12 cellular contexts compared by ENCODE assay signal in genomic region chr3:14602006-14602803, GRCh38. TPM values are rescaled to one million over a fixed set of nuclear protein-coding genes. Genes with fewer than 3 reads are reported as not detected.
DNase-seq lines count a peak whose midpoint lies in the region; TF ChIP-seq lines count a peak whose summit lies in the region.
"Had no signal": no experiment of that assay in that cellular context is flagged by ENCODE, and none has a peak within 500 bp of the region (broad histone marks: within the 10 kb centered on the region; RNA-seq: fewer than 3 reads in every experiment).

No MANE protein-coding gene starts in this region.

- H3K27ac ChIP-seq in SK-N-SH (ENCODE audit: low read depth in 2 of 2, low read length in 1 of 2) (no peak overlapping the region), skeletal muscle tissue (ENCODE audit: low read depth, low read length) (no peak overlapping the region)
- H3K27ac ChIP-seq: epithelial cell of prostate had no signal

- no peaks in the 10 kb centered on the region for H3K9me3 ChIP-seq in SK-N-SH
- H3K9me3 ChIP-seq in iPS-18c (ENCODE audit: control insufficient read depth, insufficient read depth, low read length): no peaks in the 10 kb centered on the region
- no peaks in the 10 kb centered on the region for H3K9me3 ChIP-seq in skeletal muscle tissue (ENCODE audit: control insufficient read depth in 3 of 3, low read length in 3 of 3)

- H3K79me2 ChIP-seq in SK-N-SH (ENCODE audit: insufficient read depth): no peaks in the 10 kb centered on the region

- no peak overlapping the region for H3K27ac Mint-ChIP-seq in T-helper 2 cell treated with Interferon-gamma antibody and Interleukin-4, amounts not matched to agents 5 μg/mL and 100 μg/mL, for 36 hours
- H3K27ac Mint-ChIP-seq: activated B cell treated with CpG ODN at 0.5 μM for 24 hours; activated naive CD4-positive, alpha-beta T cell treated with anti-CD3 and anti-CD28 coated beads, Interleukin-2, amount 50 U/mL, for 72 hours had no signal

- no peak for TF ChIP-seq EP300 in SK-N-SH (IDR thresholded peaks at IDR 0.05; ENCODE audit: borderline replicate concordance in 1 of 2, low read depth in 1 of 2, low read length in 1 of 2)

- H2AFZ ChIP-seq in SK-N-SH (ENCODE audit: low read depth): no peak overlapping the region

- no peaks in the 10 kb centered on the region for H4K20me1 ChIP-seq in SK-N-SH (ENCODE audit: insufficient read depth)

- H3K4me3 ChIP-seq in SK-N-SH (ENCODE audit: low read depth in 2 of 2, low read length in 1 of 2) (peak overlapping the region in 1 of 2 experiments; percentile 42; a peak in 2 of 4 replicates), iPS-18c (ENCODE audit: insufficient read depth, low read depth, low read length) (peak overlapping the region; percentile 69), skeletal muscle tissue (ENCODE audit: low read length in 3 of 3) (peak overlapping the region in 2 of 3 donors; percentile 40 to 52)

- peaks cover 0 to 5% of the 10 kb centered on the region in 2 experiments; a peak in 1 of 4 replicates for H3K4me1 ChIP-seq in SK-N-SH (ENCODE audit: control insufficient read depth in 1 of 2, insufficient read depth in 2 of 2, low read depth in 1 of 2, low read length in 1 of 2)
- peaks cover 0 to 6% (median 0%) of the 10 kb centered on the region in 3 donors for H3K4me1 ChIP-seq in skeletal muscle tissue (ENCODE audit: control insufficient read depth in 3 of 3, insufficient read depth in 3 of 3, low read length in 3 of 3)

- WGBS in SK-N-SH (ENCODE audit: low lambda C conversion rate): 42% methylated on average over 13 of the region's 66 CpGs

- TF ChIP-seq RAD21 in SK-N-SH (IDR thresholded peaks at IDR 0.05; ENCODE audit: low read length): 0 out of 2 replicates have a peak, but pooled peaks have one; percentile 2

- H3K9ac ChIP-seq in SK-N-SH (no peak overlapping the region), skeletal muscle tissue (ENCODE audit: low read depth in 1 of 3, low read length in 3 of 3) (no peak overlapping the region)

- no peak overlapping the region for H3K4me3 Mint-ChIP-seq in T-helper 2 cell treated with Interferon-gamma antibody and Interleukin-4, amounts not matched to agents 5 μg/mL and 100 μg/mL, for 36 hours
- H3K4me3 Mint-ChIP-seq: activated B cell treated with CpG ODN at 0.5 μM for 24 hours had no signal

- no peaks in the 10 kb centered on the region for H3K36me3 ChIP-seq in SK-N-SH (replicated peaks in 1 of 2; ENCODE audit: control insufficient read depth in 1 of 2, insufficient read depth in 2 of 2, low read length in 1 of 2)
- H3K36me3 ChIP-seq in skeletal muscle tissue (ENCODE audit: control insufficient read depth in 3 of 3, insufficient read depth in 3 of 3, low read length in 3 of 3): no peaks in the 10 kb centered on the region

- peak overlapping the region; percentile 50; the same call in 1 of the 2 replicates for H3K4me2 ChIP-seq in SK-N-SH

- no peaks in the 10 kb centered on the region for H3F3A ChIP-seq in SK-N-SH (replicated peaks; ENCODE audit: insufficient read depth)

- peaks cover 4% of the 10 kb centered on the region for H3K9me3 Mint-ChIP-seq in T-helper 2 cell treated with Interferon-gamma antibody and Interleukin-4, amounts not matched to agents 5 μg/mL and 100 μg/mL, for 36 hours

- H3K36me3 Mint-ChIP-seq in T-helper 2 cell treated with Interferon-gamma antibody and Interleukin-4, amounts not matched to agents 5 μg/mL and 100 μg/mL, for 36 hours (ENCODE audit: low read depth): no peaks in the 10 kb centered on the region

- H3K4me1 Mint-ChIP-seq in T-helper 2 cell treated with Interferon-gamma antibody and Interleukin-4, amounts not matched to agents 5 μg/mL and 100 μg/mL, for 36 hours (ENCODE audit: low read depth): peaks cover 4% of the 10 kb centered on the region
- H3K4me1 Mint-ChIP-seq: activated B cell treated with CpG ODN at 0.5 μM for 24 hours had no signal

- H3K9me2 ChIP-seq in SK-N-SH: no peaks in the 10 kb centered on the region

- H3K27me3 ChIP-seq in SK-N-SH (ENCODE audit: insufficient read depth) (peaks cover 23% of the 10 kb centered on the region), skeletal muscle tissue (ENCODE audit: control insufficient read depth in 3 of 3, insufficient read depth in 3 of 3, low read length in 3 of 3) (peaks cover 28 to 57% (median 52%) of the 10 kb centered on the region in 3 donors)

- H3K27me3 Mint-ChIP-seq in T-helper 2 cell treated with Interferon-gamma antibody and Interleukin-4, amounts not matched to agents 5 μg/mL and 100 μg/mL, for 36 hours (ENCODE audit: low read depth): peaks cover 54% of the 10 kb centered on the region

- CTCF ChIA-PET in SK-N-SH (lab: Yijun Ruan, JAX): interaction anchor here (0.8 to 1.8 kb wide), 7 partner anchors 14 to 91 kb away, joined by 3 to 5 read pairs (median 3); no protein-coding TSS in a partner anchor

- DNase-seq in DMS 273 (lab: John Stamatoyannopoulos, UW; ENCODE audit: unreplicated experiment): peak; percentile 55
- DNase-seq in DMS 273 treated with DMSO at 0.1 percent for 48 hours (lab: John Stamatoyannopoulos, UW): no peak
- peak; percentile 83 for DNase-seq in SK-N-SH
- DNase-seq in T-helper 2 cell treated with Interferon-gamma antibody and Interleukin-4, amounts not matched to agents 5 μg/mL and 100 μg/mL, for 36 hours (ENCODE audit: low spot score): no peak
- no peak for DNase-seq in T-helper 9 cell
- no peak for DNase-seq in HUDEP-2 (lab: John Stamatoyannopoulos, UW; ENCODE audit: unreplicated experiment in 76 of 76)
- DNase-seq: activated B cell treated with CpG ODN at 0.5 μM for 24 hours, NCI-H748 treated with DMSO at 0.1 percent for 48 hours had no signal

- POLR2A ChIA-PET in SK-N-SH (lab: Yijun Ruan, JAX): no interaction called here

- TF ChIP-seq CTCF in SK-N-SH (IDR thresholded peaks at IDR 0.05): no peak

TF ChIP-seq in SK-N-SH, 30 proteins besides CTCF, POLR2A, EP300 and RAD21:
- TF ChIP-seq GATA2 (CRISPR knock-in tag; IDR thresholded peaks at IDR 0.05) (no peak), JUND (IDR thresholded peaks at IDR 0.05) (no peak)

RNA-seq across cellular contexts. Expression of gene CCDC174, which starts 49.4 kb away (rescaled TPM):
- polyA plus RNA-seq in SK-N-SH (2012; rRNA removed): 6.6 and 8.5 TPM in 2 replicates
- polyA plus RNA-seq in SK-N-SH (2012; cell fraction: cytosol; rRNA removed): 7.5 and 9.3 TPM in 2 replicates
- 15.9 and 19.3 TPM in 2 replicates for polyA plus RNA-seq in SK-N-SH (2012; cell fraction: nucleus; rRNA removed)
- 7.3 TPM for total RNA-seq in skeletal muscle tissue

Comparison
In these comparisons a context has a peak if more than half of its experiments do, and no peak if none do; other contexts are left out.
1. DNase-seq: peak in DMS 273 (single experiment) and SK-N-SH (single experiment); none in DMS 273 treated with DMSO at 0.1 percent for 48 hours (single experiment), T-helper 2 cell treated with Interferon-gamma antibody and Interleukin-4, amounts not matched to agents 5 μg/mL and 100 μg/mL, for 36 hours (single experiment), T-helper 9 cell (single experiment) and HUDEP-2 (0 of 76).